In genomic region chr4:119212964-119213606, GRCh38 we compare ENCODE assay signal across 8 cellular contexts. TPM values are rescaled to one million over a fixed set of nuclear protein-coding genes. Genes with fewer than 3 reads are reported as not detected.
DNase-seq lines count a peak whose midpoint lies in the region; ATAC-seq and TF ChIP-seq lines count a peak whose summit lies in the region.

No MANE protein-coding gene starts in this region.

- peak; percentile 76 for ATAC-seq in GM18907 (IDR thresholded peaks at IDR 0.05; ENCODE audit: unreplicated experiment)
- ATAC-seq in HG03139 (IDR thresholded peaks at IDR 0.05; ENCODE audit: unreplicated experiment): peak; percentile 43
- peak; percentile 80 for ATAC-seq in left lung

- no peak for TF ChIP-seq CTCF in left lung (IDR thresholded peaks at IDR 0.05)

- H3K4me3 ChIP-seq in left lung: peak overlapping the region; percentile 68 to 71

- DNase-seq in AG08395 (ENCODE audit: low spot score) (peak; percentile 92), NCI-H460 (ENCODE audit: extremely low read depth, low read depth) (peak; percentile 89), dermis microvascular lymphatic vessel endothelial cell (ENCODE audit: low read depth in 2 of 2) (peak; percentile 63 to 96), left lung (peak; percentile 87 to 93)
- DNase-seq in activated CD4-positive, alpha-beta T cell treated with anti-CD3 and anti-CD28 coated beads for 4 hours: peak; percentile 52 to 63
- DNase-seq in stimulated activated CD4-positive, alpha-beta T cell treated with anti-CD3 and anti-CD28 coated beads, Interleukin-4, amount 100 ng/mL, for 1 hour: peak; percentile 61

- intact Hi-C loops in left lung (cut with DNase I): no loop called here

- no peaks in the 10 kb centered on the region for H3K27me3 ChIP-seq in left lung

- H3K4me1 ChIP-seq in left lung: peaks cover 6 to 22% of the 10 kb centered on the region in 2 donors

- peak overlapping the region; percentile 89 to 95 for H3K27ac ChIP-seq in left lung

- no peaks in the 10 kb centered on the region for H3K36me3 ChIP-seq in left lung

- H3K9me3 ChIP-seq in left lung: no peaks in the 10 kb centered on the region

RNA-seq across cellular contexts. Expression of gene USP53, which starts 0.6 kb away (rescaled TPM):
- total RNA-seq in NCI-H460 (2014; rRNA removed; shearing (Covaris generic)): 24.1 and 31.1 TPM in 2 replicates
- polyA plus RNA-seq in NCI-H460 (2014; cell fraction: nucleus; rRNA removed): 10.3 and 15.5 TPM in 2 replicates
- total RNA-seq in dermis microvascular lymphatic vessel endothelial cell: 14.4 and 16.9 TPM in 2 replicates
- total RNA-seq in left lung: 10 to 100 TPM; 25.4 to 30.0 TPM

Comparison
In these comparisons a context has a peak if more than half of its experiments do, and no peak if none do; other contexts are left out.
1. Peak in every context shown above with its lines: DNase-seq, ATAC-seq, H3K4me3 ChIP-seq and H3K27ac ChIP-seq.